8 cellular contexts compared by ENCODE assay signal in genomic region chr19:10332965-10333757, GRCh38. TPM values are rescaled to one million over a fixed set of nuclear protein-coding genes. Genes with fewer than 3 reads are reported as not detected.
DNase-seq lines count a peak whose midpoint lies in the region; ATAC-seq and TF ChIP-seq lines count a peak whose summit lies in the region.

Gene RAVER1, minus strand, starts transcription at chr19:10333529. Its CDS starts 22 bp downstream, at chr19:10333507.

- H3K9ac ChIP-seq in skeletal muscle tissue (ENCODE audit: low read depth in 1 of 3, low read length in 3 of 3), result peak within 1 kb of the TSS; percentile 89 to 93 (median 91)

- ATAC-seq in GM18909 (IDR thresholded peaks at IDR 0.05; ENCODE audit: poor library complexity, unreplicated experiment), result peak; percentile 87
- ATAC-seq in HG03159 (IDR thresholded peaks at IDR 0.05; ENCODE audit: unreplicated experiment), result peak; percentile 85

- in situ Hi-C loops in T47D (cut with HindIII; ENCODE audit: low pct_unique_long_range_greater_than_20kb, low sequenced_read_pairs), result no loop called here

- H3K4me3 ChIP-seq in iPS-18c (ENCODE audit: insufficient read depth, low read depth, low read length) (peak within 1 kb of the TSS; percentile 95), skeletal muscle tissue (ENCODE audit: low read length in 3 of 3) (peak within 1 kb of the TSS; percentile 83 to 96 (median 95))

- TF ChIP-seq CTCF in VCaP (conservative IDR thresholded peaks at IDR 0.05), result no peak

- peak; percentile 99 for DNase-seq in AG08395 (ENCODE audit: low spot score)
- DNase-seq in NCI-H2227 (lab: John Stamatoyannopoulos, UW; ENCODE audit: unreplicated experiment), result peak; percentile 95
- DNase-seq in T47D (ENCODE audit: low read depth in 1 of 2, low spot score in 1 of 2), result peak; percentile 87 to 97

- H3K36me3 ChIP-seq in skeletal muscle tissue (ENCODE audit: control insufficient read depth in 3 of 3, insufficient read depth in 3 of 3, low read length in 3 of 3), result peaks cover 15 to 22% (median 19%) of the 10 kb centered on the region in 3 donors

- H3K9me3 ChIP-seq in iPS-18c (ENCODE audit: control insufficient read depth, insufficient read depth, low read length), result no peaks in the 10 kb centered on the region
- no peaks in the 10 kb centered on the region for H3K9me3 ChIP-seq in skeletal muscle tissue (ENCODE audit: control insufficient read depth in 3 of 3, low read length in 3 of 3)

- H3K27me3 ChIP-seq in skeletal muscle tissue (ENCODE audit: control insufficient read depth in 3 of 3, insufficient read depth in 3 of 3, low read length in 3 of 3), result no peaks in the 10 kb centered on the region

- H3K27ac ChIP-seq in VCaP (peak within 1 kb of the TSS; percentile 77), skeletal muscle tissue (ENCODE audit: low read depth, low read length) (peak within 1 kb of the TSS; percentile 93)

- H3K4me1 ChIP-seq in skeletal muscle tissue (ENCODE audit: control insufficient read depth in 3 of 3, insufficient read depth in 3 of 3, low read length in 3 of 3), result peaks cover 21 to 34% (median 24%) of the 10 kb centered on the region in 3 donors

RNA-seq across cellular contexts. Expression of gene RAVER1, which starts in this region (rescaled TPM):
- total RNA-seq in skeletal muscle tissue, result 3.7 TPM

Comparison
In these comparisons a context has a peak if more than half of its experiments do, and no peak if none do; other contexts are left out.
1. Peak in every context shown above with its lines: DNase-seq, ATAC-seq, H3K4me3 ChIP-seq and H3K27ac ChIP-seq.